Comparison of ENCODE assay signal across 17 cellular contexts in the genomic region with DNA sequence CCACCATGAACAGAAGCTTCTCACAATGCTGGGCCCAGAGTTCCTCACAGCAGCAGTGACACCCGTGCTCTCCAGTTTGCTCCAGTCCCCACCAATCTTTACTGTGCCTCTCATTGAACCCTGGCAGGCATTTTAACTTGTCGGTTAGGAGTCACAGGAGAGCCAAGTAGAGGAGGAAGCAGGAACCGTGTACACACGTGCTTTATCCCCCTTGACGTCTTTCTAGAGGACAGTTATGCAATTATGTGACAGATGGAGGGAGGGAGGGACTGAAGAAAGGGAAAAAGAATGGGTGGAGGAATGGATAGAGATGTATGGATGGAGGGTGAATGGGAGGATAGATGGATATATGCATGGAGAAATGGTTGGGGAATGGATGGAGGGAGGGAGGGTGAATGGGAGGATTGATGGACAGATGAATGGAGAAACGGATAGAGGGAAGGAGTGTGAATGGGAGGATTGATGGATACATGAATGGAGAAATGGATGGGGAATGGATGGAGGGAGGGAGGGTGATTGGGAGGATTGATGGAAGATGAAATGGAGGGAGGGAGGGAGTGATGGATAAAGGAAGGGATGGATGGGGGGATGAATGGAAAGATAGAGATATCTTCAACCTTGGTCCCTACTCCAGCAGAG. TPM values are rescaled to one million over a fixed set of nuclear protein-coding genes. Genes with fewer than 3 reads are reported as not detected.
DNase-seq lines count a peak whose midpoint lies in the region; ATAC-seq and TF ChIP-seq lines count a peak whose summit lies in the region.
"Had no signal": no experiment of that assay in that cellular context is flagged by ENCODE, and none has a peak within 500 bp of the region (broad histone marks: within the 10 kb centered on the region; RNA-seq: fewer than 3 reads in every experiment).

No MANE protein-coding gene starts in this region.

- no peak overlapping the region for H2AFZ ChIP-seq in IMR-90 (replicated peaks; ENCODE audit: low read length, poor library complexity)

- no peaks in the 10 kb centered on the region for H3K9me3 Mint-ChIP-seq in T-helper 1 cell treated with Interleukin-12 subunit alpha and Interleukin-12 subunit beta and Interleukin-4 antibody, amounts not matched to agents 30 μg/mL and 1 μg/mL, for 36 hours
- H3K9me3 Mint-ChIP-seq in glutamatergic neuron (ENCODE audit: unreplicated experiment), result peaks cover 5% of the 10 kb centered on the region

- no TSS peak for BruUV-seq in IMR-90 (replicated peaks; lab: Mats Ljungman, UMichigan)

- in situ Hi-C loops in IMR-90 (cut with MboI; ENCODE audit: low sequenced_read_pairs), result no loop called here

- H3K9me3 ChIP-seq in IMR-90 (ENCODE audit: control insufficient read depth, insufficient read depth, low read length), result no peaks in the 10 kb centered on the region
- no peaks in the 10 kb centered on the region for H3K9me3 ChIP-seq in aorta (ENCODE audit: control insufficient read depth, low read length)
- H3K9me3 ChIP-seq: A549, Caco-2, MG63 had no signal

- no peaks in the 10 kb centered on the region for H3K36me3 Mint-ChIP-seq in T-helper 1 cell treated with Interleukin-12 subunit alpha and Interleukin-12 subunit beta and Interleukin-4 antibody, amounts not matched to agents 30 μg/mL and 1 μg/mL, for 36 hours (ENCODE audit: low read depth)
- H3K36me3 Mint-ChIP-seq in glutamatergic neuron (ENCODE audit: unreplicated experiment), result no peaks in the 10 kb centered on the region

- H3K4me3 Mint-ChIP-seq in T-helper 1 cell treated with Interleukin-12 subunit alpha and Interleukin-12 subunit beta and Interleukin-4 antibody, amounts not matched to agents 30 μg/mL and 1 μg/mL, for 36 hours, result no peak overlapping the region
- H3K4me3 Mint-ChIP-seq in glutamatergic neuron (ENCODE audit: unreplicated experiment), result no peak overlapping the region

- peak overlapping the region; percentile 10 for H3K27ac Mint-ChIP-seq in T-helper 1 cell treated with Interleukin-12 subunit alpha and Interleukin-12 subunit beta and Interleukin-4 antibody, amounts not matched to agents 30 μg/mL and 1 μg/mL, for 36 hours
- H3K27ac Mint-ChIP-seq in glutamatergic neuron (ENCODE audit: unreplicated experiment), result peak overlapping the region; percentile 38

- no peak for TF ChIP-seq RAD21 in IMR-90 (IDR thresholded peaks at IDR 0.05; ENCODE audit: low read length)

- DNase-seq in T-helper 1 cell (no peak), IMR-90 (no peak), NOMO-1 treated with DMSO at 0.1 percent for 48 hours (lab: John Stamatoyannopoulos, UW; ENCODE audit: unreplicated experiment) (peak; percentile 14), glutamatergic neuron (no peak), NCI-H345 (lab: John Stamatoyannopoulos, UW) (no peak), aorta (no peak), activated T-cell treated with anti-CD3 and anti-CD28 coated beads for 4 hours (no peak)
- DNase-seq: Caco-2, DMS53, MG63, NCI-H1417, NCI-H2029, NCI-H2227 treated with DMSO at 0.1 percent for 48 hours, NCI-H526 treated with DMSO at 0.1 percent for 48 hours, Right ventricle myocardium superior had no signal

- no peak overlapping the region for H3K23ac ChIP-seq in IMR-90 (ENCODE audit: low read depth, low read length)

- peaks cover 4% of the 10 kb centered on the region for H3K4me1 Mint-ChIP-seq in T-helper 1 cell treated with Interleukin-12 subunit alpha and Interleukin-12 subunit beta and Interleukin-4 antibody, amounts not matched to agents 30 μg/mL and 1 μg/mL, for 36 hours (ENCODE audit: low read depth)
- H3K4me1 Mint-ChIP-seq in glutamatergic neuron (ENCODE audit: low read depth, unreplicated experiment), result no peaks in the 10 kb centered on the region

- ATAC-seq in IMR-90 (ENCODE audit: low read depth) (no peak), aorta (ENCODE audit: low FRiP score) (no peak)
- ATAC-seq: A549 had no signal

- H3K18ac ChIP-seq in IMR-90 (ENCODE audit: low read depth, low read length), result no peak overlapping the region

- CTCF ChIA-PET in IMR-90 (lab: Yijun Ruan, JAX), result no interaction called here

- H3K27me3 ChIP-seq in IMR-90 (ENCODE audit: control insufficient read depth, insufficient read depth, low read length) (peaks cover 14% of the 10 kb centered on the region; the same call in 1 of the 2 replicates), aorta (ENCODE audit: control insufficient read depth in 1 of 2, insufficient read depth in 2 of 2, low read length in 1 of 2) (no peaks in the 10 kb centered on the region)
- H3K27me3 ChIP-seq: MG63 had no signal

- H2BK15ac ChIP-seq in IMR-90 (ENCODE audit: low read depth, low read length), result no peak overlapping the region

- POLR2A ChIA-PET in IMR-90 (lab: Charles Lee; ENCODE audit: unreplicated experiment), result no interaction called here

- H3K4me2 ChIP-seq in IMR-90 (ENCODE audit: low read depth, low read length), result no peak overlapping the region
- H3K4me2 ChIP-seq: A549 had no signal

- dilution Hi-C loops in IMR-90 (cut with HindIII; ENCODE audit: low sequenced_read_pairs, unreplicated experiment), result no loop called here

- no peak overlapping the region for H2AK5ac ChIP-seq in IMR-90 (ENCODE audit: low read depth, low read length)

- peaks cover 17% of the 10 kb centered on the region for H3K27me3 Mint-ChIP-seq in T-helper 1 cell treated with Interleukin-12 subunit alpha and Interleukin-12 subunit beta and Interleukin-4 antibody, amounts not matched to agents 30 μg/mL and 1 μg/mL, for 36 hours (ENCODE audit: low read depth)
- H3K27me3 Mint-ChIP-seq in glutamatergic neuron (ENCODE audit: unreplicated experiment), result peaks cover 5% of the 10 kb centered on the region

- H3K4ac ChIP-seq in IMR-90 (ENCODE audit: low read depth, low read length), result no peak overlapping the region

- H3K4me3 ChIP-seq in IMR-90 (ENCODE audit: insufficient read depth, low read depth, low read length), result no peak overlapping the region
- H3K4me3 ChIP-seq in aorta (ENCODE audit: low read length in 2 of 2), result no peak overlapping the region
- H3K4me3 ChIP-seq: A549, MG63 had no signal

- H3K9ac ChIP-seq in IMR-90 (ENCODE audit: low read depth, low read length), result no peak overlapping the region

- no peak overlapping the region for H3K56ac ChIP-seq in IMR-90 (ENCODE audit: extremely low read depth, insufficient read depth, low read length)

- intact Hi-C loops in IMR-90 (cut with micrococcal nuclease), result no loop called here
- intact Hi-C loops in aorta (cut with DNase I), result no loop called here

- H2BK5ac ChIP-seq in IMR-90 (ENCODE audit: low read depth, low read length, poor library complexity, severe bottlenecking), result peak overlapping the region; percentile 42

- H4K8ac ChIP-seq in IMR-90 (ENCODE audit: low read depth in 2 of 2, low read length in 2 of 2), result no peak overlapping the region

- no peak overlapping the region for H2BK20ac ChIP-seq in IMR-90 (ENCODE audit: low read depth, low read length)

- H3K36me3 ChIP-seq in IMR-90 (ENCODE audit: control insufficient read depth, insufficient read depth, low read length), result no peaks in the 10 kb centered on the region
- no peaks in the 10 kb centered on the region for H3K36me3 ChIP-seq in aorta (ENCODE audit: control insufficient read depth in 1 of 2, insufficient read depth in 2 of 2, low read length in 1 of 2)
- H3K36me3 ChIP-seq: MG63 had no signal

- H3K14ac ChIP-seq in IMR-90 (replicated peaks; ENCODE audit: low read depth, low read length), result no peak overlapping the region

- no peak overlapping the region for H4K5ac ChIP-seq in IMR-90 (ENCODE audit: low read depth, low read length)

- H3K9me1 ChIP-seq in IMR-90 (ENCODE audit: insufficient read depth, low read length), result no peaks in the 10 kb centered on the region; the same call in 1 of the 2 replicates

- H3K4me1 ChIP-seq in IMR-90 (ENCODE audit: control insufficient read depth, insufficient read depth, low read length) (peaks cover 5% of the 10 kb centered on the region; the same call in 1 of the 2 replicates), aorta (ENCODE audit: control insufficient read depth in 1 of 2, insufficient read depth in 2 of 2, low read length in 2 of 2) (no peaks in the 10 kb centered on the region)
- H3K4me1 ChIP-seq: Caco-2 had no signal

- WGBS in IMR-90 (ENCODE audit: extremely low coverage in 2 of 2, insufficient read length in 1 of 2), 2 experiments, result 44 to 100% methylated on average over 1 to 5 of the region's 6 CpGs
- WGBS in aorta, 2 donors, result 70 to 79% methylated on average over 6 of the region's 6 CpGs

- H3K27ac ChIP-seq in IMR-90 (ENCODE audit: insufficient read depth, low read length), result no peak overlapping the region
- H3K27ac ChIP-seq in aorta (ENCODE audit: low read depth in 1 of 2, low read length in 2 of 2), result no peak overlapping the region
- H3K27ac ChIP-seq: A549 had no signal

- H4K20me1 ChIP-seq in IMR-90 (ENCODE audit: insufficient read depth, low read length), result no peaks in the 10 kb centered on the region

- no peak for TF ChIP-seq CTCF in IMR-90 (conservative IDR thresholded peaks at IDR 0.05; ENCODE audit: low read depth, low read length)
- no peak for TF ChIP-seq CTCF in glutamatergic neuron (IDR thresholded peaks at IDR 0.05; ENCODE audit: partially characterized antibody, unreplicated experiment)

- H2AK9ac ChIP-seq in IMR-90 (replicated peaks; ENCODE audit: low read depth, low read length, poor library complexity), result no peak overlapping the region

- H3K79me1 ChIP-seq in IMR-90 (ENCODE audit: low read depth in 1 of 2, low read length in 2 of 2), result no peaks in the 10 kb centered on the region

- H4K91ac ChIP-seq in IMR-90 (ENCODE audit: insufficient read depth, low read depth, low read length), result no peak overlapping the region

- H2BK120ac ChIP-seq in IMR-90 (ENCODE audit: low read depth, low read length), result no peak overlapping the region

- TF ChIP-seq POLR2A in IMR-90 (IDR thresholded peaks at IDR 0.05; ENCODE audit: low read depth, low read length), result no peak

TF ChIP-seq in IMR-90, 13 proteins besides CTCF, POLR2A, EP300 and RAD21:
- TF ChIP-seq, protein P1, sequence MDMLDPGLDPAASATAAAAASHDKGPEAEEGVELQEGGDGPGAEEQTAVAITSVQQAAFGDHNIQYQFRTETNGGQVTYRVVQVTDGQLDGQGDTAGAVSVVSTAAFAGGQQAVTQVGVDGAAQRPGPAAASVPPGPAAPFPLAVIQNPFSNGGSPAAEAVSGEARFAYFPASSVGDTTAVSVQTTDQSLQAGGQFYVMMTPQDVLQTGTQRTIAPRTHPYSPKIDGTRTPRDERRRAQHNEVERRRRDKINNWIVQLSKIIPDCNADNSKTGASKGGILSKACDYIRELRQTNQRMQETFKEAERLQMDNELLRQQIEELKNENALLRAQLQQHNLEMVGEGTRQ (IDR thresholded peaks at IDR 0.05; ENCODE audit: low read depth, low read length), result no peak
- no peak for TF ChIP-seq RFX5 (IDR thresholded peaks at IDR 0.05; ENCODE audit: low read depth, low read length)
- no peak for TF ChIP-seq FOS (IDR thresholded peaks at IDR 0.05; ENCODE audit: low read depth, low read length)
TF ChIP-seq in IMR-90: peak in this region for 0.

RNA-seq across cellular contexts. Expression of a gene that starts 26.0 kb away (rescaled TPM):
- total RNA-seq in IMR-90 (2012; rRNA removed) (5.2 and 6.9 TPM in 2 replicates), glutamatergic neuron (ENCODE audit: unreplicated experiment) (16.6 TPM), aorta (10 to 100 TPM; 19.3 to 20.7 TPM)
- polyA plus RNA-seq in IMR-90 (2012; rRNA removed) (11.9 and 14.6 TPM in 2 replicates), aorta (10 to 100 TPM in 1 of 2 donors, 1 to 10 TPM in 1; 7.3 to 14.7 TPM)
- polyA plus RNA-seq in IMR-90 (2012; cell fraction: cytosol; rRNA removed), result 9.7 and 20.7 TPM in 2 replicates
- 10.0 and 19.1 TPM in 2 replicates for polyA plus RNA-seq in IMR-90 (2012; cell fraction: nucleus; rRNA removed; ENCODE audit: low replicate concordance)
